In genomic region chr2:64697286-64698023, GRCh38 we compare ENCODE assay signal across 17 cellular contexts. TPM values are rescaled to one million over a fixed set of nuclear protein-coding genes. Genes with fewer than 3 reads are reported as not detected.
DNase-seq lines count a peak whose midpoint lies in the region; ATAC-seq, FAIRE-seq and TF ChIP-seq lines count a peak whose summit lies in the region.
"Had no signal": no experiment of that assay in that cellular context is flagged by ENCODE, and none has a peak within 500 bp of the region (broad histone marks: within the 10 kb centered on the region; RNA-seq: fewer than 3 reads in every experiment).

No MANE protein-coding gene starts in this region.

- no peaks in the 10 kb centered on the region for H3K36me3 Mint-ChIP-seq in activated T-helper 17 cell treated with anti-CD3 and anti-CD28 coated beads, Interleukin-2, amount 50 U/mL, for 72 hours (ENCODE audit: low read depth)
- peaks cover 7 to 13% of the 10 kb centered on the region in 2 donors for H3K36me3 Mint-ChIP-seq in stimulated activated naive B cell treated with anti-CD40 and anti-IgM and Interleukin-4, amounts not matched to agents 10 μg/mL and 1 μg/mL and 100 μg/mL, for 72 hours

- peak; percentile 37 to 55 for DNase-seq in AML-193 (lab: John Stamatoyannopoulos, UW)
- peak; percentile 21 for DNase-seq in GM03348 (ENCODE audit: low spot score)
- peak; percentile 46 for DNase-seq in fibroblast of the aortic adventitia (ENCODE audit: low read depth)
- no peak for DNase-seq in sciatic nerve (ENCODE audit: low spot score)
- DNase-seq in kidney, result no peak
- no peak for DNase-seq in stimulated activated naive B cell treated with anti-CD40 and anti-IgM and Interleukin-4, amounts not matched to agents 10 μg/mL and 1 μg/mL and 100 μg/mL, for 72 hours
- DNase-seq: cerebellar nuclear complex; H9; NCI-H1048; NCI-H345; NK-92 treated with Interleukin-12 subunit alpha and Interleukin-12 subunit beta, amount 100 ng/mL, for 24 hours; SHP77; sigmoid colon; stimulated activated CD4-positive, alpha-beta T cell treated with anti-CD3 and anti-CD28 coated beads, Interleukin-4, amount 100 ng/mL, for 4 hours; uterus had no signal

- H3K27ac ChIP-seq in kidney (ENCODE audit: low read depth in 2 of 2, low read length in 2 of 2), result no peak overlapping the region
- H3K27ac ChIP-seq: C4-2B, sigmoid colon, uterus had no signal

- H3K9ac ChIP-seq in kidney (ENCODE audit: low read length in 2 of 2), result no peak overlapping the region

- H3K9me3 ChIP-seq in kidney (ENCODE audit: control insufficient read depth in 1 of 2, low read length in 2 of 2), result no peaks in the 10 kb centered on the region
- H3K9me3 ChIP-seq: sigmoid colon, uterus had no signal

- H3K4me3 Mint-ChIP-seq in activated T-helper 17 cell treated with anti-CD3 and anti-CD28 coated beads, Interleukin-2, amount 50 U/mL, for 72 hours, result peak overlapping the region; percentile 73
- peak overlapping the region in 1 of 2 donors; percentile 26 for H3K4me3 Mint-ChIP-seq in stimulated activated naive B cell treated with anti-CD40 and anti-IgM and Interleukin-4, amounts not matched to agents 10 μg/mL and 1 μg/mL and 100 μg/mL, for 72 hours
- H3K4me3 Mint-ChIP-seq: H9 had no signal

- no peak for ATAC-seq in activated T-helper 17 cell treated with anti-CD3 and anti-CD28 coated beads, Interleukin-2, amount 50 U/mL, for 72 hours (replicated peaks)
- ATAC-seq in sciatic nerve, result no peak
- ATAC-seq in stimulated activated naive B cell treated with anti-CD40 and anti-IgM and Interleukin-4, amounts not matched to agents 10 μg/mL and 1 μg/mL and 100 μg/mL, for 72 hours (replicated peaks), result no peak

- peaks cover 2 to 7% of the 10 kb centered on the region in 2 donors for H3K4me1 ChIP-seq in kidney (ENCODE audit: control insufficient read depth in 1 of 2, insufficient read depth in 1 of 2, low read depth in 1 of 2, low read length in 2 of 2)
- H3K4me1 ChIP-seq: uterus had no signal

- H3K4me3 ChIP-seq in fibroblast of the aortic adventitia (ENCODE audit: low read depth, low read length), result no peak overlapping the region
- no peak overlapping the region for H3K4me3 ChIP-seq in kidney (ENCODE audit: low read length in 2 of 2)
- H3K4me3 ChIP-seq: sigmoid colon, uterus had no signal

- no peaks in the 10 kb centered on the region for H3K27me3 Mint-ChIP-seq in activated T-helper 17 cell treated with anti-CD3 and anti-CD28 coated beads, Interleukin-2, amount 50 U/mL, for 72 hours
- no peaks in the 10 kb centered on the region for H3K27me3 Mint-ChIP-seq in stimulated activated naive B cell treated with anti-CD40 and anti-IgM and Interleukin-4, amounts not matched to agents 10 μg/mL and 1 μg/mL and 100 μg/mL, for 72 hours

- FAIRE-seq in kidney (lab: Jason Lieb, UNC), result no peak

- intact Hi-C loops in sciatic nerve (cut with DNase I) (no loop called here), kidney (cut with DNase I) (no loop called here)

- H3K27ac Mint-ChIP-seq in activated T-helper 17 cell treated with anti-CD3 and anti-CD28 coated beads, Interleukin-2, amount 50 U/mL, for 72 hours, result no peak overlapping the region
- no peak overlapping the region for H3K27ac Mint-ChIP-seq in stimulated activated naive B cell treated with anti-CD40 and anti-IgM and Interleukin-4, amounts not matched to agents 10 μg/mL and 1 μg/mL and 100 μg/mL, for 72 hours
- H3K27ac Mint-ChIP-seq: H9 had no signal

- TF ChIP-seq CTCF in fibroblast of the aortic adventitia (IDR thresholded peaks at IDR 0.05; ENCODE audit: insufficient read depth, low read length) (no peak), kidney (IDR thresholded peaks at IDR 0.05; ENCODE audit: borderline replicate concordance, extremely low read depth, insufficient read depth) (no peak)

- H3K4me1 Mint-ChIP-seq in activated T-helper 17 cell treated with anti-CD3 and anti-CD28 coated beads, Interleukin-2, amount 50 U/mL, for 72 hours, result peaks cover 32% of the 10 kb centered on the region
- peaks cover 31 to 49% of the 10 kb centered on the region in 2 donors for H3K4me1 Mint-ChIP-seq in stimulated activated naive B cell treated with anti-CD40 and anti-IgM and Interleukin-4, amounts not matched to agents 10 μg/mL and 1 μg/mL and 100 μg/mL, for 72 hours

- H3K36me3 ChIP-seq in kidney (ENCODE audit: control insufficient read depth in 1 of 2, insufficient read depth in 2 of 2, low read length in 2 of 2), result peaks cover 0 to 2% of the 10 kb centered on the region in 2 donors
- H3K36me3 ChIP-seq: sigmoid colon, uterus had no signal

- H3K9me3 Mint-ChIP-seq in activated T-helper 17 cell treated with anti-CD3 and anti-CD28 coated beads, Interleukin-2, amount 50 U/mL, for 72 hours, result no peaks in the 10 kb centered on the region
- peaks cover 0 to 4% of the 10 kb centered on the region in 2 donors for H3K9me3 Mint-ChIP-seq in stimulated activated naive B cell treated with anti-CD40 and anti-IgM and Interleukin-4, amounts not matched to agents 10 μg/mL and 1 μg/mL and 100 μg/mL, for 72 hours
- H3K9me3 Mint-ChIP-seq: H9 had no signal

RNA-seq across cellular contexts. Expression of gene SERTAD2, which starts 43.7 kb away (rescaled TPM):
- 10 to 100 TPM; 11.5 to 30.7 TPM for total RNA-seq in activated T-helper 17 cell treated with anti-CD3 and anti-CD28 coated beads, Interleukin-2, amount 50 U/mL, for 72 hours
- total RNA-seq in fibroblast of the aortic adventitia (ENCODE audit: low replicate concordance), result 19.1 and 34.4 TPM in 2 replicates
- total RNA-seq in sciatic nerve, result 25.5 TPM
- total RNA-seq in kidney, result 21.1 TPM
- 6.2 TPM for polyA plus RNA-seq in kidney (ENCODE audit: insufficient read depth, low read depth, low replicate concordance)

Comparison
In these comparisons a context has a peak if more than half of its experiments do, and no peak if none do; other contexts are left out.
1. DNase-seq: peak in AML-193 (2 of 2), GM03348 (single experiment) and fibroblast of the aortic adventitia (single experiment); none in sciatic nerve (single experiment), kidney (single experiment) and stimulated activated naive B cell treated with anti-CD40 and anti-IgM and Interleukin-4, amounts not matched to agents 10 μg/mL and 1 μg/mL and 100 μg/mL, for 72 hours (single experiment).